ENCODE assay signal across 1 cellular context in the genomic region with DNA sequence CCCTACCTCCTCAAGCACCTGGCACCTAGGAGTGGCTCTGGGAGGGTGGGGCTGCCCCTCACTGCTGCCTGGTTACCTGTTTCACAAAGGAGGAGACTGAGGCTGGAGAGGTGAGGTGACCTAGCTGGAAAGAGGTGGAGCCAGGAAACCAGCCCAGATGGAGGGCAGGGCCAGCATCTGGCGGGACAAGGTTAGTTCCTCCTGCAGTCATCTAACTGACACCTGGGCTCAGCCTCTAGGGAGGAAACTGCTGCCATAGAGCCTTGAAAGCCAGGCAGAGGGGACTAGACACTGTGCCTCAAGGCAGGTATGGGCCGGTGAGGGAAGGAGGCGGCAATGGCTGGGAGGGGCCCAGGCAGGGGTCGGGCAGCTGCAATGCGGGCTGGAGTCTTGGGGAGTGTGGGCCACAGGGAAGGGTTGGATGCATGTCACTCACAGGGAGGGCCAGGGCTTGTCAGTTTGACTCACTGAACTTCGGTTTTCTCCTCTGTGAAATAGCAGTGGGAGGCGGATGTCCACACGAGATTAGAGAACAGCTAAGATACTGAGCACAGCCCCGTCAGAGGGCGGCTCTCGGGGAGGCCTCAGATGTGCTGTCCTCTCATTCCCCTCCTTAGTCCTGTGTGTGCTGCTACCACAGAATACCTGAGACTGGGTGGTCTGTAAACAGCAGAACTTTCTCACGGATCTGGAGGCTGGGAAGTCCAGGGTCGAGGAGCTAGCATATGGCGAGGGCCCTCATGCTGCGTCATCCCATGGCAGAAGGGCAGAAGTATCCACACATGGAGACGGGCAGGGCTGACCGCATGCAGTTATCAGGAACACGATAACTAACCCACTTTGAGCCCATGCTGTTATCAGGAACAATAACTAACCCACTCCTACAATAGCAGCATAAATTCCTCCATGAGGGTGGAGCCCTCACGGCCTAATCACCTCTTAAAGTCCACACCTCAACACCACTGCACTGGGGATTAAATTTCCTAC.
TF ChIP-seq lines count a peak whose summit lies in the region.

No MANE protein-coding gene starts in this region.

TF ChIP-seq in K562, 482 proteins besides CTCF, POLR2A, EP300 and RAD21 (continued from another document and continues in another):
- no peak for TF ChIP-seq ZBTB5 (IDR thresholded peaks at IDR 0.05)
- TF ChIP-seq MAFF (IDR thresholded peaks at IDR 0.05; ENCODE audit: low read length) = peak; percentile 33; the same call in 1 of the 2 replicates
- peak; percentile 65; the same call in 1 of the 2 replicates for TF ChIP-seq ZBTB7A (IDR thresholded peaks at IDR 0.05; ENCODE audit: borderline replicate concordance, control insufficient read depth, low read depth, low read length)
- TF ChIP-seq FOXP4 (CRISPR knock-in tag; IDR thresholded peaks at IDR 0.05; ENCODE audit: borderline replicate concordance) = no peak
- TF ChIP-seq CREM (IDR thresholded peaks at IDR 0.05; ENCODE audit: low read depth) = peak; percentile 53
- TF ChIP-seq PML (IDR thresholded peaks at IDR 0.05; ENCODE audit: low read length) = no peak
- no peak for TF ChIP-seq RFX7 (CRISPR knock-in tag; IDR thresholded peaks at IDR 0.05)
- TF ChIP-seq, protein P1, sequence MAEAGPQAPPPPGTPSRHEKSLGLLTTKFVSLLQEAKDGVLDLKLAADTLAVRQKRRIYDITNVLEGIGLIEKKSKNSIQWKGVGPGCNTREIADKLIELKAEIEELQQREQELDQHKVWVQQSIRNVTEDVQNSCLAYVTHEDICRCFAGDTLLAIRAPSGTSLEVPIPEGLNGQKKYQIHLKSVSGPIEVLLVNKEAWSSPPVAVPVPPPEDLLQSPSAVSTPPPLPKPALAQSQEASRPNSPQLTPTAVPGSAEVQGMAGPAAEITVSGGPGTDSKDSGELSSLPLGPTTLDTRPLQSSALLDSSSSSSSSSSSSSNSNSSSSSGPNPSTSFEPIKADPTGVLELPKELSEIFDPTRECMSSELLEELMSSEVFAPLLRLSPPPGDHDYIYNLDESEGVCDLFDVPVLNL (CRISPR knock-in tag; IDR thresholded peaks at IDR 0.05; ENCODE audit: low read depth) = no peak
- peak in 1 of 2 experiments; percentile 64; a peak in 2 of 4 replicates for TF ChIP-seq FOXA3 (CRISPR knock-in tag; conservative IDR thresholded peaks at IDR 0.05 in 1 of 2, IDR thresholded peaks at IDR 0.05 in 1 of 2)
- TF ChIP-seq, protein P2, sequence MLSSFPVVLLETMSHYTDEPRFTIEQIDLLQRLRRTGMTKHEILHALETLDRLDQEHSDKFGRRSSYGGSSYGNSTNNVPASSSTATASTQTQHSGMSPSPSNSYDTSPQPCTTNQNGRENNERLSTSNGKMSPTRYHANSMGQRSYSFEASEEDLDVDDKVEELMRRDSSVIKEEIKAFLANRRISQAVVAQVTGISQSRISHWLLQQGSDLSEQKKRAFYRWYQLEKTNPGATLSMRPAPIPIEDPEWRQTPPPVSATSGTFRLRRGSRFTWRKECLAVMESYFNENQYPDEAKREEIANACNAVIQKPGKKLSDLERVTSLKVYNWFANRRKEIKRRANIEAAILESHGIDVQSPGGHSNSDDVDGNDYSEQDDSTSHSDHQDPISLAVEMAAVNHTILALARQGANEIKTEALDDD (IDR thresholded peaks at IDR 0.05) = peak; percentile 99
- TF ChIP-seq TRIM25 (IDR thresholded peaks at IDR 0.05; ENCODE audit: borderline replicate concordance) = no peak
- TF ChIP-seq, protein P3, sequence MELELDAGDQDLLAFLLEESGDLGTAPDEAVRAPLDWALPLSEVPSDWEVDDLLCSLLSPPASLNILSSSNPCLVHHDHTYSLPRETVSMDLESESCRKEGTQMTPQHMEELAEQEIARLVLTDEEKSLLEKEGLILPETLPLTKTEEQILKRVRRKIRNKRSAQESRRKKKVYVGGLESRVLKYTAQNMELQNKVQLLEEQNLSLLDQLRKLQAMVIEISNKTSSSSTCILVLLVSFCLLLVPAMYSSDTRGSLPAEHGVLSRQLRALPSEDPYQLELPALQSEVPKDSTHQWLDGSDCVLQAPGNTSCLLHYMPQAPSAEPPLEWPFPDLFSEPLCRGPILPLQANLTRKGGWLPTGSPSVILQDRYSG (tag; conservative IDR thresholded peaks at IDR 0.05; ENCODE audit: low read depth) = 0 out of 2 replicates have a peak, but pooled peaks have one; percentile 20
- TF ChIP-seq MTA3 (IDR thresholded peaks at IDR 0.05; ENCODE audit: borderline replicate concordance) = peak; percentile 66; the same call in 1 of the 2 replicates
- TF ChIP-seq E2F8 (IDR thresholded peaks at IDR 0.05; ENCODE audit: low read depth, partially characterized antibody) = no peak
- TF ChIP-seq, protein P4, sequence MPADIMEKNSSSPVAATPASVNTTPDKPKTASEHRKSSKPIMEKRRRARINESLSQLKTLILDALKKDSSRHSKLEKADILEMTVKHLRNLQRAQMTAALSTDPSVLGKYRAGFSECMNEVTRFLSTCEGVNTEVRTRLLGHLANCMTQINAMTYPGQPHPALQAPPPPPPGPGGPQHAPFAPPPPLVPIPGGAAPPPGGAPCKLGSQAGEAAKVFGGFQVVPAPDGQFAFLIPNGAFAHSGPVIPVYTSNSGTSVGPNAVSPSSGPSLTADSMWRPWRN (IDR thresholded peaks at IDR 0.05; ENCODE audit: low read depth) = no peak; the same call in 1 of the 2 replicates
- no peak for TF ChIP-seq ZNF75A (CRISPR knock-in tag; IDR thresholded peaks at IDR 0.05)
- TF ChIP-seq HDAC2 (IDR thresholded peaks at IDR 0.05) = peak; percentile 84; the same call in 1 of the 2 replicates
- TF ChIP-seq NFIC (IDR thresholded peaks at IDR 0.05) = 0 out of 2 replicates have a peak, but pooled peaks have one; percentile 12
- TF ChIP-seq SMARCB1 (IDR thresholded peaks at IDR 0.05; ENCODE audit: insufficient read length, low read depth) = no peak
- peak; percentile 57 for TF ChIP-seq ATF7 (IDR thresholded peaks at IDR 0.05)
- peak; percentile 59 for TF ChIP-seq CBFA2T2 (conservative IDR thresholded peaks at IDR 0.05)
- peak; percentile 79 for TF ChIP-seq RNF2 (IDR thresholded peaks at IDR 0.05)
- TF ChIP-seq TEAD4 (IDR thresholded peaks at IDR 0.05; ENCODE audit: low read length) = peak; percentile 56
- no peak for TF ChIP-seq TEAD4 (CRISPR knock-in tag; IDR thresholded peaks at IDR 0.05; ENCODE audit: borderline replicate concordance)
- TF ChIP-seq ZNF280B (CRISPR knock-in tag; IDR thresholded peaks at IDR 0.05) = no peak
- no peak for TF ChIP-seq GABPA (tag; conservative IDR thresholded peaks at IDR 0.05; ENCODE audit: low read depth)
- TF ChIP-seq ZNF146 (CRISPR knock-in tag; IDR thresholded peaks at IDR 0.05; ENCODE audit: unreplicated experiment) = no peak
- TF ChIP-seq ZNF696 (CRISPR knock-in tag; conservative IDR thresholded peaks at IDR 0.05) = no peak
- peak; percentile 81 for TF ChIP-seq CBFA2T3 (IDR thresholded peaks at IDR 0.05)
- TF ChIP-seq NFRKB (IDR thresholded peaks at IDR 0.05; ENCODE audit: low read depth) = peak; percentile 25; the same call in 1 of the 2 replicates
- no peak for TF ChIP-seq SIX5 (IDR thresholded peaks at IDR 0.05; ENCODE audit: borderline replicate concordance in 1 of 2, insufficient read depth in 1 of 2, low read depth in 1 of 2, low read length in 2 of 2)
- TF ChIP-seq PBX2 (CRISPR knock-in tag; IDR thresholded peaks at IDR 0.05; ENCODE audit: low read depth) = peak; percentile 73
- peak; percentile 75 for TF ChIP-seq PBX2 (tag; conservative IDR thresholded peaks at IDR 0.05; ENCODE audit: low read depth)
- peak; percentile 16 for TF ChIP-seq TBP (optimal IDR thresholded peaks at IDR 0.05; ENCODE audit: low read depth, low read length)
- TF ChIP-seq KHSRP (IDR thresholded peaks at IDR 0.05) = no peak
- no peak; the same call in 1 of the 2 replicates for TF ChIP-seq JUND (IDR thresholded peaks at IDR 0.05; ENCODE audit: borderline replicate concordance, low read depth, low read length)
- TF ChIP-seq JUND (tag; IDR thresholded peaks at IDR 0.05; ENCODE audit: borderline replicate concordance, low read depth, low read length) = peak; percentile 59; the same call in 2 of the 3 replicates
